In the genomic region with DNA sequence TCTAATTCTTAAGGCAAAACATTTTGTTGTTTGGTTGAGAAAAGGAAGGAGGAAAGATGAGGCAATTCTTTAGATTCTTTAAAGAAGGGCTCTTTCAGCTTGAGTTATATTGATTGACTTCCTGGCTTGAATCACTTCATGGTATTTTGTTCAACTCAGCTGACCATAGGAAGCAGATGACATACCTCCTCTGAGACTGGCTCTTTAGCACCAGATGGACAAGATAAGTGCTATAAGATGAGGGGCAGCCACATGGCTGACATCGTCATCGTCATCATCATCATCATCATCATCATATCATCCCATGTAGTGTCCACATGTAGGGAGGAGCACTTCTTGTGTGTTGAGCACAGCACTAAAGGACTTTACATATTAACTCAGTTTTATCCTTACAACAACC, we compare ENCODE assay signal across 1 cellular context.
TF ChIP-seq lines count a peak whose summit lies in the region.

No MANE protein-coding gene starts in this region.

TF ChIP-seq in H1, 55 proteins besides CTCF, POLR2A, EP300 and RAD21:
- TF ChIP-seq CHD7 (IDR thresholded peaks at IDR 0.05; ENCODE audit: insufficient replicate concordance, low read length) (no peak), SUZ12 (IDR thresholded peaks at IDR 0.05; ENCODE audit: low read length) (no peak), HDAC2 (IDR thresholded peaks at IDR 0.05; ENCODE audit: borderline replicate concordance in 1 of 2, low read depth in 2 of 2, low read length in 2 of 2) (no peak), CHD2 (IDR thresholded peaks at IDR 0.05; ENCODE audit: low read length) (no peak), ZNF274 (IDR thresholded peaks at IDR 0.05; ENCODE audit: borderline replicate concordance, extremely low read depth, low read length) (no peak), SP4 (IDR thresholded peaks at IDR 0.05; ENCODE audit: low read length) (no peak), CEBPB (IDR thresholded peaks at IDR 0.05; ENCODE audit: low read depth, low read length) (no peak)
TF ChIP-seq in H1: peak in this region for 0.
